ENCODE assay signal across 27 cellular contexts in genomic region chr1:197808843-197809242, GRCh38. TPM values are rescaled to one million over a fixed set of nuclear protein-coding genes. Genes with fewer than 3 reads are reported as not detected.
DNase-seq lines count a peak whose midpoint lies in the region; ATAC-seq, FAIRE-seq and TF ChIP-seq lines count a peak whose summit lies in the region.
"Had no signal": no experiment of that assay in that cellular context is flagged by ENCODE, and none has a peak within 500 bp of the region (broad histone marks: within the 10 kb centered on the region; RNA-seq: fewer than 3 reads in every experiment).

No MANE protein-coding gene starts in this region.

- TF ChIP-seq EP300 in K562 (IDR thresholded peaks at IDR 0.05; ENCODE audit: low read length) = no peak

- H3F3A ChIP-seq in Loucy (ENCODE audit: low read depth) = peaks cover 4% of the 10 kb centered on the region; the same call in 1 of the 2 replicates

- H3K4me2 ChIP-seq in Loucy (ENCODE audit: low read depth, low read length, poor library complexity, severe bottlenecking) (no peak overlapping the region), K562 (ENCODE audit: insufficient read depth, low read length) (no peak overlapping the region)
- H3K4me2 ChIP-seq: smooth muscle cell had no signal

- no peak overlapping the region for H3K4me3 ChIP-seq in Loucy (ENCODE audit: low read length, poor library complexity, severe bottlenecking)
- no peak overlapping the region for H3K4me3 ChIP-seq in K562
- no peak overlapping the region for H3K4me3 ChIP-seq in small intestine (ENCODE audit: low read depth in 1 of 2, low read length in 2 of 2)
- H3K4me3 ChIP-seq: breast epithelium, SK-N-MC, smooth muscle cell, testis had no signal

- H3K4me1 ChIP-seq in Loucy (ENCODE audit: insufficient read depth, low read length, poor library complexity, severe bottlenecking) = peaks cover 12% of the 10 kb centered on the region
- H3K4me1 ChIP-seq in K562 (replicated peaks in 1 of 2; ENCODE audit: control insufficient read depth in 2 of 2, insufficient read depth in 2 of 2, low read length in 2 of 2) = no peaks in the 10 kb centered on the region
- no peaks in the 10 kb centered on the region for H3K4me1 ChIP-seq in small intestine (ENCODE audit: control insufficient read depth in 2 of 2, insufficient read depth in 1 of 2, low read depth in 1 of 2, low read length in 1 of 2)
- H3K4me1 ChIP-seq: breast epithelium, testis had no signal

- no peaks in the 10 kb centered on the region for H3K9me1 ChIP-seq in K562 (ENCODE audit: control insufficient read depth, insufficient read depth, low read length)

- peak; percentile 77 for ATAC-seq in GM21576 (IDR thresholded peaks at IDR 0.05; ENCODE audit: unreplicated experiment)
- ATAC-seq in K562 = no peak; the same call in 1 of the 3 replicates
- no peak for ATAC-seq in GM18868 (IDR thresholded peaks at IDR 0.05; ENCODE audit: unreplicated experiment)
- ATAC-seq: activated T-cell treated with anti-CD3 and anti-CD28 coated beads, Interleukin-2, amount 50 U/mL, for 4 hours; esophagus mucosa had no signal

- CTCF ChIA-PET in K562 (lab: Yijun Ruan, JAX; ENCODE audit: low intra/inter-chr PET ratio) (no interaction called here), HEK293T (lab: Yijun Ruan, JAX) (no interaction called here)

- TF ChIP-seq POLR2A in K562 (conservative IDR thresholded peaks at IDR 0.05) = no peak

- TF ChIP-seq CTCF in Loucy (conservative IDR thresholded peaks at IDR 0.05; ENCODE audit: low read length) (no peak), K562 (IDR thresholded peaks at IDR 0.05 in 2 of 3, conservative IDR thresholded peaks at IDR 0.05 in 1 of 3; ENCODE audit: insufficient read depth in 2 of 3, low read depth in 1 of 3, low read length in 3 of 3) (no peak)

- WGBS in K562 (ENCODE audit: insufficient coverage, low coverage, missing lambda C conversion rate) = 12% methylated on average over 3 of the region's 3 CpGs
- WGBS in small intestine, 3 donors = 28 to 37% (median 29%) methylated on average over 3 of the region's 3 CpGs

- H4K20me1 ChIP-seq in Loucy (ENCODE audit: insufficient read depth, low read length, poor library complexity, severe bottlenecking) = no peaks in the 10 kb centered on the region
- H4K20me1 ChIP-seq in K562 (replicated peaks; ENCODE audit: control insufficient read depth, insufficient read depth, low read length) = no peaks in the 10 kb centered on the region

- in situ Hi-C loops in K562 (cut with MboI) = no loop called here

- FAIRE-seq in K562 (lab: Jason Lieb, UNC) = peak; percentile 19
- FAIRE-seq in small intestine (lab: Jason Lieb, UNC) = no peak
- FAIRE-seq: colon had no signal

- H3K36me3 ChIP-seq in Loucy (ENCODE audit: insufficient read depth, low read length) (no peaks in the 10 kb centered on the region), K562 (ENCODE audit: control insufficient read depth, insufficient read depth, low read length) (no peaks in the 10 kb centered on the region), small intestine (ENCODE audit: control insufficient read depth in 2 of 2, insufficient read depth in 2 of 2, low read length in 2 of 2) (no peaks in the 10 kb centered on the region)
- H3K36me3 ChIP-seq: breast epithelium had no signal

- H3K9me3 ChIP-seq in Loucy (ENCODE audit: insufficient read depth, low read depth, low read length) (no peaks in the 10 kb centered on the region), K562 (replicated peaks; ENCODE audit: control insufficient read depth, insufficient read depth, low read depth, low read length) (no peaks in the 10 kb centered on the region), small intestine (ENCODE audit: control insufficient read depth, low read depth) (no peaks in the 10 kb centered on the region)
- H3K9me3 ChIP-seq: breast epithelium, testis had no signal

- no peak for TF ChIP-seq RAD21 in K562 (CRISPR knock-in tag; conservative IDR thresholded peaks at IDR 0.05 in 1 of 2, IDR thresholded peaks at IDR 0.05 in 1 of 2)

- no peak overlapping the region for H3K27ac ChIP-seq in K562 (ENCODE audit: extremely low read depth, low read depth, low read length)
- no peak overlapping the region for H3K27ac ChIP-seq in small intestine (ENCODE audit: low read depth in 1 of 2, low read length in 1 of 2)
- H3K27ac ChIP-seq: breast epithelium, C4-2B, SK-N-MC, testis had no signal

- intact Hi-C loops in K562 (cut with micrococcal nuclease) = no loop called here

- H3K9ac ChIP-seq in Loucy (ENCODE audit: low read depth, low read length, poor library complexity, severe bottlenecking) (no peak overlapping the region), K562 (ENCODE audit: insufficient read depth in 1 of 2, low read depth in 2 of 2, low read length in 2 of 2) (no peak overlapping the region)

- POLR2A ChIA-PET in K562 (lab: Yijun Ruan, JAX) = interaction anchor here (0.6 to 2.1 kb wide), 4 partner anchors 10 to 588 kb away, joined by 3 to 8 read pairs (median 3); no protein-coding TSS in a partner anchor
- POLR2A ChIA-PET in HEK293T (lab: Yijun Ruan, JAX) = interaction anchor here (1.0 kb wide), 1 partner anchor 11 kb away, joined by 3 read pairs; no protein-coding TSS in a partner anchor

- 0 out of 2 replicates have a peak overlapping the region, but pooled peaks have one; percentile 23 for H2AFZ ChIP-seq in Loucy (ENCODE audit: low read length)
- 0 out of 2 replicates have a peak overlapping the region, but pooled peaks have one; percentile 3 for H2AFZ ChIP-seq in K562 (ENCODE audit: low read depth, low read length)

- BruUV-seq in K562 (replicated peaks; lab: Mats Ljungman, UMichigan) = no TSS peak

- H3K79me2 ChIP-seq in Loucy (ENCODE audit: insufficient read depth, low read length) = no peaks in the 10 kb centered on the region
- H3K79me2 ChIP-seq in K562 (ENCODE audit: control insufficient read depth, insufficient read depth, low read length) = no peaks in the 10 kb centered on the region

- no peaks in the 10 kb centered on the region for H3K9me2 ChIP-seq in Loucy (replicated peaks; ENCODE audit: low read depth, low read length)

- no peaks in the 10 kb centered on the region for H3K27me3 ChIP-seq in Loucy (ENCODE audit: insufficient read depth, low read length, poor library complexity, severe bottlenecking)
- no peaks in the 10 kb centered on the region; a peak in 2 of 5 replicates for H3K27me3 ChIP-seq in K562 (ENCODE audit: control insufficient read depth in 2 of 2, insufficient read depth in 2 of 2, low read length in 2 of 2)
- no peaks in the 10 kb centered on the region for H3K27me3 ChIP-seq in small intestine (ENCODE audit: control insufficient read depth in 2 of 2, insufficient read depth in 2 of 2, low read length in 2 of 2)
- H3K27me3 ChIP-seq: breast epithelium, testis had no signal

- DNase-seq in K562 (ENCODE audit: extremely low read depth in 1 of 4, low spot score in 3 of 4) (no peak), HEK293T (ENCODE audit: extremely low spot score) (no peak), small intestine (no peak), NCI-H1436 (lab: John Stamatoyannopoulos, UW) (no peak)
- DNase-seq: activated CD4-positive, alpha-beta T cell treated with anti-CD3 and anti-CD28 coated beads, Interleukin-2, amount 10 ng/mL, durations not matched to agents 24 days and 14 days; activated naive CD4-positive, alpha-beta T cell treated with Interleukin-2 at 50 U/mL for 16 hours; activated T-cell treated with anti-CD3 and anti-CD28 coated beads, Interleukin-2, amount 50 U/mL, for 4 hours; Calu3; foreskin melanocyte; HCEC 1CT; KBM-7; left colon; mesenchymal stem cell; NCI-H146; NCI-H510A treated with DMSO at 0.1 percent for 48 hours; nucleus accumbens; stimulated activated naive CD4-positive, alpha-beta T cell treated with Interleukin-2 at 50 U/mL for 16 hours; testis had no signal

TF ChIP-seq in K562, 482 proteins besides CTCF, POLR2A, EP300 and RAD21:
- TF ChIP-seq MCM3 (IDR thresholded peaks at IDR 0.05) = no peak
- no peak for TF ChIP-seq NFIX (CRISPR knock-in tag; IDR thresholded peaks at IDR 0.05; ENCODE audit: low read depth)
- no peak for TF ChIP-seq ASH1L (IDR thresholded peaks at IDR 0.05; ENCODE audit: borderline replicate concordance, low read depth, partially characterized antibody)

TF ChIP-seq in HEK293T, 16 proteins besides CTCF, POLR2A, EP300 and RAD21:
- TF ChIP-seq ZNF384 (IDR thresholded peaks at IDR 0.05) (no peak), NFRKB (IDR thresholded peaks at IDR 0.05) (no peak), PKNOX1 (IDR thresholded peaks at IDR 0.05) (no peak), SP1 (IDR thresholded peaks at IDR 0.05) (no peak)

RNA-seq across cellular contexts. Expression of gene DENND1B, which starts 33.6 kb away (rescaled TPM):
- total RNA-seq in K562 (2011; cell fraction: chromatin; rRNA removed; ENCODE audit: low replicate concordance) = 36.5 and 51.3 TPM in 2 replicates
- total RNA-seq in K562 (2011; cell fraction: nucleolus; rRNA removed) = 9.0 and 13.6 TPM in 2 replicates
- 24.3 and 35.3 TPM in 2 replicates for total RNA-seq in K562 (2011; cell fraction: nucleoplasm; rRNA removed)
- total RNA-seq in K562 (2014; rRNA removed) = 4.7 and 6.0 TPM in 2 replicates
- 10.7 and 13.0 TPM in 2 replicates for total RNA-seq in K562 (2014; rRNA removed; fragmentation: Illumina TruSeq; extraction: Trizol)
- total RNA-seq in K562 (2015; rRNA removed; fragmentation: Illumina TruSeq; extraction: Trizol) = 10.6 and 12.1 TPM in 2 replicates
- total RNA-seq in K562 (2021) = 9.1 and 9.3 TPM in 2 replicates
- polyA plus RNA-seq in K562 (2011; rRNA removed) = 9.3 and 10.3 TPM in 2 replicates
- polyA plus RNA-seq in K562 (2011; cell fraction: cytosol; rRNA removed) = 2.1 and 3.7 TPM in 2 replicates
- polyA plus RNA-seq in K562 (2011; cell fraction: nucleus; rRNA removed) = 10.5 and 19.6 TPM in 2 replicates
- 4.0 and 4.9 TPM in 2 replicates for polyA plus RNA-seq in K562 (2012)
- polyA plus RNA-seq in K562 (2014; fragmentation: Illumina TruSeq; extraction: Trizol) = 7.1 and 7.5 TPM in 2 replicates
- polyA plus RNA-seq in K562 (2014; fragmentation: Nextera tagmentation; extraction: Ambion mirVana) = 1 to 10 TPM; 2.1 to 3.3 TPM
- 2.9 TPM in 2 replicates for polyA plus RNA-seq in K562 (2014; rRNA removed)
- 34.2 and 47.7 TPM in 2 replicates for polyA minus RNA-seq in K562 (2011; rRNA and poly(A)+ RNA removed)
- polyA minus RNA-seq in K562 (2011; cell fraction: cytosol; rRNA and poly(A)+ RNA removed) = 5.2 and 7.3 TPM in 2 replicates
- 30.2 and 68.3 TPM in 2 replicates for polyA minus RNA-seq in K562 (2011; cell fraction: nucleus; rRNA and poly(A)+ RNA removed)
- 10 to 100 TPM in 1 of 3 donors, 1 to 10 TPM in 2; 5.0 to 16.1 (median 9.2) TPM for polyA plus RNA-seq in small intestine
